8 cellular contexts compared by ENCODE assay signal in the genomic region with DNA sequence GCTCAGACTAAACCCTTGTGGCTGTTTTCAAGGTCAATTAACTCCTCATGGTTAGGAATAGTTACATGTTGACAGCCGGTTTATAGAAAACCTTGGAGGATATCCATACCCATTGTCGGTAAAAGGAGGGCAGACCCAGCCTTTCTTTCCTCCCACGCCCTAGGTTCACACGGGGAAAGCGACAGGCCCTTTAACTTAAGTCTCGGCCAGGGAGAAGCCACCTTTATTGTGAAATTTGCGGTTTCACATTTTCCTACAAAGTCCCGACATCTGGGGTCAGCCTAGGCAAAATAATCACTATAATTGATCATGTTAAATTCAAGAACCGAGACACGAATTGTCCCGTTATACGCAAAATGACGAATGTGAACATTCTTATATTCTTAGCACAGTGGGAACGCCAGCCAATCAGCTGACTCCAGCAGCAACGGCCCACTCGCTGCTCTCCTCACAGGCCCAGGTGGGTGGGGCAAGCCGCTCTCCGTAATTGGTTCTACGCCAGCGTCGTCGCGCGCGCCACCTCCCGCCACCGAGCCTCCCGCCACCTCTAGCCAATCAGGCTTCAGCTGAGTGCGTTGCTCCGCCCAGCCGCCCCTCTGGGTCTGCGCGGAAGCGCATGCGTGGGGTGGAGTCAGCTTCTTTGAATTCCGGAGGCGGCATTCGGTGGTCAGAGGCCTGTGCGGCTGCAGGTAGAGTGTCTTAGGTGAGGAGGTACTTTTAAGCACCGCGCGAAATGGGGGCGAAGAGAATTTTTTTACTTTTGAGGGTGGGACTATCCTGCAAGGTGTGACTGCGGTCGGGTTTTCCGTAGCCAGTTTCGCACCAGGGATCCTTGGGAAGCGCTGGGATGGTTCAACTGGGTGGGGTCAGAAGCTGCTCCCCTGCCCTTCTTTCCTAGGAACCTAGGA. TPM values are rescaled to one million over a fixed set of nuclear protein-coding genes. Genes with fewer than 3 reads are reported as not detected.
A peak's percentile ranks its signal among the peaks of the same experiment; 100 is the strongest.
DNase-seq lines count a peak whose midpoint lies in the region; ATAC-seq and TF ChIP-seq lines count a peak whose summit lies in the region.

A gene with protein sequence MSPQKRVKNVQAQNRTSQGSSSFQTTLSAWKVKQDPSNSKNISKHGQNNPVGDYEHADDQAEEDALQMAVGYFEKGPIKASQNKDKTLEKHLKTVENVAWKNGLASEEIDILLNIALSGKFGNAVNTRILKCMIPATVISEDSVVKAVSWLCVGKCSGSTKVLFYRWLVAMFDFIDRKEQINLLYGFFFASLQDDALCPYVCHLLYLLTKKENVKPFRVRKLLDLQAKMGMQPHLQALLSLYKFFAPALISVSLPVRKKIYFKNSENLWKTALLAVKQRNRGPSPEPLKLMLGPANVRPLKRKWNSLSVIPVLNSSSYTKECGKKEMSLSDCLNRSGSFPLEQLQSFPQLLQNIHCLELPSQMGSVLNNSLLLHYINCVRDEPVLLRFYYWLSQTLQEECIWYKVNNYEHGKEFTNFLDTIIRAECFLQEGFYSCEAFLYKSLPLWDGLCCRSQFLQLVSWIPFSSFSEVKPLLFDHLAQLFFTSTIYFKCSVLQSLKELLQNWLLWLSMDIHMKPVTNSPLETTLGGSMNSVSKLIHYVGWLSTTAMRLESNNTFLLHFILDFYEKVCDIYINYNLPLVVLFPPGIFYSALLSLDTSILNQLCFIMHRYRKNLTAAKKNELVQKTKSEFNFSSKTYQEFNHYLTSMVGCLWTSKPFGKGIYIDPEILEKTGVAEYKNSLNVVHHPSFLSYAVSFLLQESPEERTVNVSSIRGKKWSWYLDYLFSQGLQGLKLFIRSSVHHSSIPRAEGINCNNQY (plus strand): TSS at position 659 of the 908 bp plus-strand sequence. CDS start 2,867 bp downstream, outside the sequence.

- H3K27me3 ChIP-seq in CD4-positive, alpha-beta T cell (ENCODE audit: control insufficient read depth, insufficient read depth, low read length) = no peaks in the 10 kb centered on the region
- H3K27me3 ChIP-seq in left lung = no peaks in the 10 kb centered on the region

- H3K4me1 ChIP-seq in left lung = no peaks in the 10 kb centered on the region

- CTCF ChIA-PET in CD4-positive, alpha-beta T cell (lab: Charles Lee) = interaction anchor here (0.6 kb wide), 1 partner anchor 59 kb away, joined by 3 read pairs; no protein-coding TSS in a partner anchor

- H3K27ac ChIP-seq in CD4-positive, alpha-beta T cell (ENCODE audit: low read depth, low read length) = peak within 1 kb of the TSS; percentile 66
- peak within 1 kb of the TSS in 1 of 2 donors; percentile 74 for H3K27ac ChIP-seq in left lung

- no peaks in the 10 kb centered on the region for H3K27me3 Mint-ChIP-seq in CD4-positive, alpha-beta T cell

- H3K27ac Mint-ChIP-seq in CD4-positive, alpha-beta T cell = peak within 1 kb of the TSS; percentile 95

- no peaks in the 10 kb centered on the region for H3K36me3 ChIP-seq in left lung

- H3K4me3 Mint-ChIP-seq in CD4-positive, alpha-beta T cell = peak within 1 kb of the TSS; percentile 92

- peaks cover 22% of the 10 kb centered on the region for H3K4me1 Mint-ChIP-seq in CD4-positive, alpha-beta T cell (ENCODE audit: low read depth)

- POLR2A ChIA-PET in CD4-positive, alpha-beta T cell (lab: Charles Lee) = interaction anchor here (0.6 to 2.0 kb wide), 6 partner anchors 17 to 834 kb away, joined by 3 to 8 read pairs (median 4); a partner anchor contains a TSS

- no peaks in the 10 kb centered on the region for H3K9me3 Mint-ChIP-seq in CD4-positive, alpha-beta T cell

- no peaks in the 10 kb centered on the region for H3K9me3 ChIP-seq in CD4-positive, alpha-beta T cell (ENCODE audit: control insufficient read depth, low read length)
- H3K9me3 ChIP-seq in left lung = no peaks in the 10 kb centered on the region

- H3K36me3 Mint-ChIP-seq in CD4-positive, alpha-beta T cell (ENCODE audit: low read depth) = peaks cover 4% of the 10 kb centered on the region

- peak within 1 kb of the TSS; percentile 27 to 43 for H3K4me3 ChIP-seq in left lung

- DNase-seq in CD4-positive, alpha-beta T cell = peak; percentile 86 to 92 (median 89)
- peak; percentile 97 for DNase-seq in NCI-H82 (lab: John Stamatoyannopoulos, UW)
- DNase-seq in activated CD4-positive, alpha-beta T cell treated with anti-CD3 and anti-CD28 coated beads, Interleukin-2, amount 50 U/mL, for 48 hours = peak; percentile 90 to 92
- peak; percentile 82 to 95 for DNase-seq in dermis microvascular lymphatic vessel endothelial cell (ENCODE audit: low read depth in 2 of 2)
- DNase-seq in left lung = peak; percentile 94
- DNase-seq in stimulated activated CD4-positive, alpha-beta T cell treated with anti-CD3 and anti-CD28 coated beads, Interleukin-2, amount 100 ng/mL, for 4 hours (ENCODE audit: low read depth) = peak; percentile 87

- peak; percentile 99 for ATAC-seq in CD4-positive, alpha-beta T cell (ENCODE audit: poor library complexity)
- ATAC-seq in GM19452 (IDR thresholded peaks at IDR 0.05; ENCODE audit: unreplicated experiment) (peak; percentile 99), HG03575 (IDR thresholded peaks at IDR 0.05; ENCODE audit: extremely low read depth, insufficient number of reproducible peaks, low FRiP score, unreplicated experiment) (peak; percentile 87), left lung (peak; percentile 100)

- no peak for TF ChIP-seq CTCF in CD4-positive, alpha-beta T cell (IDR thresholded peaks at IDR 0.05)
- TF ChIP-seq CTCF in left lung (IDR thresholded peaks at IDR 0.05) = no peak

- intact Hi-C loops in CD4-positive, alpha-beta T cell (cut with DNase I, micrococcal nuclease) = loop anchor here (2.0 to 5.0 kb wide), 5 partner anchors 45 to 310 kb away; a partner anchor contains a TSS
- intact Hi-C loops in left lung (cut with DNase I) = no loop called here

RNA-seq across cellular contexts. Expression of the gene that starts here (rescaled TPM):
- total RNA-seq in CD4-positive, alpha-beta T cell = under 1 TPM; 0.28 to 0.49 TPM
- total RNA-seq in dermis microvascular lymphatic vessel endothelial cell = 7.1 and 18.0 TPM in 2 replicates
- total RNA-seq in left lung = 1 to 10 TPM; 3.5 to 5.2 TPM

Comparison
In these comparisons a context has a peak if more than half of its experiments do, and no peak if none do; other contexts are left out.
1. Peak in DNase-seq, ATAC-seq and H3K27ac ChIP-seq in CD4-positive, alpha-beta T cell; RNA of the gene not detected or under 1 TPM.
2. intact Hi-C loops: an anchor here in CD4-positive, alpha-beta T cell (2.0 to 5.0 kb wide); none called in left lung.